Comparison of ENCODE assay signal across 1 cellular context in genomic region chr12:24036438-24037204, GRCh38.
TF ChIP-seq lines count a peak whose summit lies in the region.

No MANE protein-coding gene starts in this region.

TF ChIP-seq in HepG2, 621 proteins besides CTCF, POLR2A, EP300 and RAD21 (continued from another document):
- TF ChIP-seq PRDM15 (CRISPR knock-in tag; IDR thresholded peaks at IDR 0.05) (no peak), ZMYM3 (CRISPR knock-in tag; IDR thresholded peaks at IDR 0.05) (no peak), ZNF234 (CRISPR knock-in tag; conservative IDR thresholded peaks at IDR 0.05) (no peak), ZBTB49 (CRISPR knock-in tag; IDR thresholded peaks at IDR 0.05; ENCODE audit: borderline replicate concordance) (no peak), ZNF7 (CRISPR knock-in tag; IDR thresholded peaks at IDR 0.05) (no peak)
- TF ChIP-seq, protein P1, sequence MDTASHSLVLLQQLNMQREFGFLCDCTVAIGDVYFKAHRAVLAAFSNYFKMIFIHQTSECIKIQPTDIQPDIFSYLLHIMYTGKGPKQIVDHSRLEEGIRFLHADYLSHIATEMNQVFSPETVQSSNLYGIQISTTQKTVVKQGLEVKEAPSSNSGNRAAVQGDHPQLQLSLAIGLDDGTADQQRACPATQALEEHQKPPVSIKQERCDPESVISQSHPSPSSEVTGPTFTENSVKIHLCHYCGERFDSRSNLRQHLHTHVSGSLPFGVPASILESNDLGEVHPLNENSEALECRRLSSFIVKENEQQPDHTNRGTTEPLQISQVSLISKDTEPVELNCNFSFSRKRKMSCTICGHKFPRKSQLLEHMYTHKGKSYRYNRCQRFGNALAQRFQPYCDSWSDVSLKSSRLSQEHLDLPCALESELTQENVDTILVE (CRISPR knock-in tag; IDR thresholded peaks at IDR 0.05), result no peak
